27 cellular contexts compared by ENCODE assay signal in the genomic region with DNA sequence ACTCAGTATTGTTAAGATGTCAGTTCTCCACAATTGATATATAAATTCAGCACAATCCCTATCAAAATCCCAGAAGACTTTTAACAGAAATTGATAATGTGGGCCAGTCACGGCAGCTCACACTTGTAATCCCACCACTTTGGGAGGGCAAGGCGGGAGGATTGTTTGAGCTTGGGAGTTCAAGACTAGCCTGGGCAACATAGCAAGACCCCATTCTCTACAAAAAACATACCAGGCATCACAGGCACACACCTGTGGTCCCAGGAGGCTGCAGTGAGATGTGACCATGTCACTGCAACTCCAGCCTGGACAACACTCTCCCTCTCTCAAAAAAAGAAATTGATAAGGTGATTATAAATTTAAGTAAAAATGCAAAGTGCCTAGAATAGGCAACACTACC.
"Had no signal": no experiment of that assay in that cellular context is flagged by ENCODE, and none has a peak within 500 bp of the region (broad histone marks: within the 10 kb centered on the region; RNA-seq: fewer than 3 reads in every experiment).

No MANE protein-coding gene starts in this region.

- ATAC-seq: effector memory CD8-positive, alpha-beta T cell; esophagus mucosa; heart right ventricle; left cardiac atrium; left lung; left ventricle myocardium superior; lower lobe of right lung; mucosa of descending colon had no signal

- H3K27ac ChIP-seq: colonic mucosa, epithelial cell of prostate, esophagus squamous epithelium, heart right ventricle, left lung, lower lobe of right lung had no signal

- H3K4me3 Mint-ChIP-seq: dendritic cell treated with granulocyte-macrophage colony-stimulating factor and Interleukin-4, amounts not matched to agents 40 ng/mL and 50 ng/mL, for 4 days; effector memory CD8-positive, alpha-beta T cell; endodermal cell; mesothelial cell of epicardium; naive B cell had no signal

- FAIRE-seq: endometrium, islet of Langerhans, keratinocyte had no signal

- H3K9me3 ChIP-seq: colonic mucosa, left lung, lower lobe of right lung, mucosa of descending colon had no signal

- H3K27me3 ChIP-seq: colonic mucosa, esophagus squamous epithelium, heart right ventricle, left lung had no signal

- H3K4me3 ChIP-seq: colonic mucosa, esophagus squamous epithelium, heart right ventricle, left lung, lower lobe of right lung, mucosa of descending colon had no signal

- H3K27ac Mint-ChIP-seq: dendritic cell treated with granulocyte-macrophage colony-stimulating factor and Interleukin-4, amounts not matched to agents 40 ng/mL and 50 ng/mL, for 4 days; endodermal cell; mesothelial cell of epicardium had no signal

- H3K4me1 Mint-ChIP-seq: endodermal cell, mesothelial cell of epicardium had no signal

- H3K36me3 ChIP-seq: colonic mucosa, lower lobe of right lung had no signal

- H3K27me3 Mint-ChIP-seq: dendritic cell treated with granulocyte-macrophage colony-stimulating factor and Interleukin-4, amounts not matched to agents 40 ng/mL and 50 ng/mL, for 4 days; effector memory CD8-positive, alpha-beta T cell; naive B cell had no signal

- H3K4me1 ChIP-seq: colonic mucosa, esophagus squamous epithelium, heart right ventricle, left lung, lower lobe of right lung had no signal

- DNase-seq: colonic mucosa; cortex of kidney; effector CD8-positive, alpha-beta T cell; effector memory CD8-positive, alpha-beta T cell; endodermal cell; erythroblast; esophagus squamous epithelium; foreskin fibroblast; foreskin melanocyte; glutamatergic neuron; head of caudate nucleus; heart right ventricle; hippocampal formation; left cardiac atrium; left lung; left ventricle myocardium superior; lower lobe of right lung; mesenchymal stem cell; mucosa of descending colon; naive B cell had no signal
